In genomic region chr1:214331180-214331579, GRCh38 we compare ENCODE assay signal across 13 cellular contexts.
"Had no signal": no experiment of that assay in that cellular context is flagged by ENCODE, and none has a peak within 500 bp of the region (broad histone marks: within the 10 kb centered on the region; RNA-seq: fewer than 3 reads in every experiment).

No MANE protein-coding gene starts in this region.

- H3K9me3 Mint-ChIP-seq: activated naive CD4-positive, alpha-beta T cell treated with anti-CD3 and anti-CD28 coated beads, Interleukin-2, amount 50 U/mL, for 24 hours; activated T-helper 1 cell treated with anti-CD3 and anti-CD28 coated beads, Interleukin-12 subunit alpha, Interleukin-12 subunit beta, Interleukin-2, Interleukin-4 antibody, amounts not matched to agents 30 ng/mL and 10 ng/mL and 1 ng/mL, durations not matched to agents 14 hours and 24 hours and 36 hours; naive B cell; neural progenitor cell; stimulated activated naive CD8-positive, alpha-beta T cell treated with anti-CD3 and anti-CD28 coated beads, Interleukin-15, Interleukin-2, amounts not matched to agents 100 ng/mL and 50 ng/mL, for 24 hours; type B pancreatic cell had no signal

- H3K27ac ChIP-seq: brain microvascular endothelial cell, gastroesophageal sphincter, neural progenitor cell, WERI-Rb-1 had no signal

- H3K9ac ChIP-seq: neural progenitor cell had no signal

- H3K36me3 ChIP-seq: neural progenitor cell had no signal

- H3K4me3 Mint-ChIP-seq: activated CD8-positive, alpha-beta T cell treated with anti-CD3 and anti-CD28 coated beads, Interleukin-2, amount 10 ng/mL, durations not matched to agents 7 days and 5 days; activated naive CD4-positive, alpha-beta T cell treated with anti-CD3 and anti-CD28 coated beads, Interleukin-2, amount 50 U/mL, for 24 hours; activated T-helper 1 cell treated with anti-CD3 and anti-CD28 coated beads, Interleukin-12 subunit alpha, Interleukin-12 subunit beta, Interleukin-2, Interleukin-4 antibody, amounts not matched to agents 30 ng/mL and 10 ng/mL and 1 ng/mL, durations not matched to agents 14 hours and 24 hours and 36 hours; naive B cell; neural progenitor cell; stimulated activated naive CD8-positive, alpha-beta T cell treated with anti-CD3 and anti-CD28 coated beads, Interleukin-15, Interleukin-2, amounts not matched to agents 100 ng/mL and 50 ng/mL, for 24 hours; type B pancreatic cell had no signal

- DNase-seq: aorta had no signal

- H3K27ac Mint-ChIP-seq: activated CD8-positive, alpha-beta T cell treated with anti-CD3 and anti-CD28 coated beads, Interleukin-2, amount 10 ng/mL, durations not matched to agents 7 days and 5 days; activated naive CD4-positive, alpha-beta T cell treated with anti-CD3 and anti-CD28 coated beads, Interleukin-2, amount 50 U/mL, for 24 hours; activated T-helper 1 cell treated with anti-CD3 and anti-CD28 coated beads, Interleukin-12 subunit alpha, Interleukin-12 subunit beta, Interleukin-2, Interleukin-4 antibody, amounts not matched to agents 30 ng/mL and 10 ng/mL and 1 ng/mL, durations not matched to agents 14 hours and 24 hours and 36 hours; naive B cell; neural progenitor cell; type B pancreatic cell had no signal

- H2AFZ ChIP-seq: neural progenitor cell had no signal

- H3K27me3 ChIP-seq: brain microvascular endothelial cell, gastroesophageal sphincter, neural progenitor cell had no signal

- H3K27me3 Mint-ChIP-seq: activated naive CD4-positive, alpha-beta T cell treated with anti-CD3 and anti-CD28 coated beads, Interleukin-2, amount 50 U/mL, for 24 hours; naive B cell; progenitor cell of endocrine pancreas; stimulated activated naive CD8-positive, alpha-beta T cell treated with anti-CD3 and anti-CD28 coated beads, Interleukin-15, Interleukin-2, amounts not matched to agents 100 ng/mL and 50 ng/mL, for 24 hours; type B pancreatic cell had no signal

- H3K4me1 Mint-ChIP-seq: activated naive CD4-positive, alpha-beta T cell treated with anti-CD3 and anti-CD28 coated beads, Interleukin-2, amount 50 U/mL, for 24 hours had no signal

- H3K9me3 ChIP-seq: gastroesophageal sphincter had no signal

- H3K4me3 ChIP-seq: gastroesophageal sphincter, lung, neural progenitor cell had no signal

- H3K4me2 ChIP-seq: neural progenitor cell had no signal
